ENCODE assay signal across 1 cellular context in the genomic region with DNA sequence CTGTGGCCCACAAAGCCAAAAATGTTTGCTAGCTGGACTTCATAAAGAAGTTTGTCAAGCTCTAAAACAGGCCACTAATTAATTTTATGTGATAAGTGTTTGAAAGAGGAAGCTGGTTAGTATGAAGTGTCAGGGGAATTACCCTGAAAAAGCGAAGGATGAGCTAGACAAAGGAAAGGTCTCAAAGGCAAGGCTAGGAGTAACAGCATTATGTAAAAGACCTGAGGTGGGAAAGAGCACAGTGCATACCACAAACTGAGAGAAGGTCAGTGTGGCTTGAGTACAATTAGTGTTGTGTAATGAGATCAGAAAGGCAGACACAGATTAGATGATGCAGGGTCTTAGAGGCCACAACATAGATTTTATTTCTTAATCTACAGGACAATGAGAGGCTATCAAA.
TF ChIP-seq lines count a peak whose summit lies in the region.

No MANE protein-coding gene starts in this region.

TF ChIP-seq in GM12878, 131 proteins besides CTCF, POLR2A, EP300 and RAD21 (continued from another document):
- TF ChIP-seq ZBTB33 (IDR thresholded peaks at IDR 0.05) (no peak), PAX5 (IDR thresholded peaks at IDR 0.05; ENCODE audit: borderline replicate concordance, low read depth, low read length) (no peak), BRCA1 (IDR thresholded peaks at IDR 0.05; ENCODE audit: low read depth, low read length) (no peak), IKZF2 (IDR thresholded peaks at IDR 0.05) (peak in 1 of 2 experiments; percentile 24; a peak in 1 of 4 replicates), MTA2 (IDR thresholded peaks at IDR 0.05; ENCODE audit: low read depth) (peak; percentile 92), IKZF1 (conservative IDR thresholded peaks at IDR 0.05) (no peak), NR2C1 (IDR thresholded peaks at IDR 0.05) (no peak), MTA3 (IDR thresholded peaks at IDR 0.05; ENCODE audit: borderline replicate concordance, low read length) (no peak)
- TF ChIP-seq, protein P1, sequence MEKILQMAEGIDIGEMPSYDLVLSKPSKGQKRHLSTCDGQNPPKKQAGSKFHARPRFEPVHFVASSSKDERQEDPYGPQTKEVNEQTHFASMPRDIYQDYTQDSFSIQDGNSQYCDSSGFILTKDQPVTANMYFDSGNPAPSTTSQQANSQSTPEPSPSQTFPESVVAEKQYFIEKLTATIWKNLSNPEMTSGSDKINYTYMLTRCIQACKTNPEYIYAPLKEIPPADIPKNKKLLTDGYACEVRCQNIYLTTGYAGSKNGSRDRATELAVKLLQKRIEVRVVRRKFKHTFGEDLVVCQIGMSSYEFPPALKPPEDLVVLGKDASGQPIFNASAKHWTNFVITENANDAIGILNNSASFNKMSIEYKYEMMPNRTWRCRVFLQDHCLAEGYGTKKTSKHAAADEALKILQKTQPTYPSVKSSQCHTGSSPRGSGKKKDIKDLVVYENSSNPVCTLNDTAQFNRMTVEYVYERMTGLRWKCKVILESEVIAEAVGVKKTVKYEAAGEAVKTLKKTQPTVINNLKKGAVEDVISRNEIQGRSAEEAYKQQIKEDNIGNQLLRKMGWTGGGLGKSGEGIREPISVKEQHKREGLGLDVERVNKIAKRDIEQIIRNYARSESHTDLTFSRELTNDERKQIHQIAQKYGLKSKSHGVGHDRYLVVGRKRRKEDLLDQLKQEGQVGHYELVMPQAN (conservative IDR thresholded peaks at IDR 0.05), result no peak
